In genomic region chr15:66946578-66947164, GRCh38 we compare ENCODE assay signal across 8 cellular contexts.
DNase-seq lines count a peak whose midpoint lies in the region; ATAC-seq and TF ChIP-seq lines count a peak whose summit lies in the region.

No MANE protein-coding gene starts in this region.

- no peak for TF ChIP-seq POLR2A in spleen (IDR thresholded peaks at IDR 0.05)

- H3K27ac ChIP-seq in ascending aorta (no peak overlapping the region), hepatocyte (no peak overlapping the region), spleen (no peak overlapping the region)

- TF ChIP-seq CTCF in GM10266 (IDR thresholded peaks at IDR 0.05; ENCODE audit: control insufficient read depth, insufficient read depth, low read depth, missing control alignments), result peak; percentile 93
- peak; percentile 88 to 93 (median 90) for TF ChIP-seq CTCF in ascending aorta (IDR thresholded peaks at IDR 0.05)
- TF ChIP-seq CTCF in hepatocyte (IDR thresholded peaks at IDR 0.05; ENCODE audit: poor library complexity), result peak; percentile 93
- TF ChIP-seq CTCF in spleen (IDR thresholded peaks at IDR 0.05 in 8 of 11, conservative IDR thresholded peaks at IDR 0.05 in 3 of 11), result peak; percentile 90 to 97 (median 95)

- no peaks in the 10 kb centered on the region for H4K20me1 ChIP-seq in hepatocyte (ENCODE audit: insufficient read depth, poor library complexity, severe bottlenecking)

- ATAC-seq in HG03442 (IDR thresholded peaks at IDR 0.05; ENCODE audit: unreplicated experiment), result no peak
- no peak for ATAC-seq in HG03175 (IDR thresholded peaks at IDR 0.05; ENCODE audit: unreplicated experiment)

- H3K4me1 ChIP-seq in ascending aorta (peaks cover 0 to 3% of the 10 kb centered on the region in 2 donors), hepatocyte (ENCODE audit: insufficient read depth) (no peaks in the 10 kb centered on the region), spleen (peaks cover 0 to 18% (median 2%) of the 10 kb centered on the region in 6 donors)

- H3K4me2 ChIP-seq in hepatocyte, result no peak overlapping the region

- H3K9me2 ChIP-seq in hepatocyte (replicated peaks; ENCODE audit: insufficient read depth), result no peaks in the 10 kb centered on the region

- no peak overlapping the region for H2AFZ ChIP-seq in hepatocyte

- H3K9me3 ChIP-seq in ascending aorta (no peaks in the 10 kb centered on the region), hepatocyte (ENCODE audit: low read depth) (no peaks in the 10 kb centered on the region), spleen (no peaks in the 10 kb centered on the region)

- 35% methylated on average over 12 of the region's 12 CpGs for WGBS in hepatocyte (ENCODE audit: low lambda C conversion rate, missing lambda C conversion rate)
- WGBS in spleen, 5 donors, result 31 to 38% (median 34%) methylated on average over 12 of the region's 12 CpGs

- H3K36me3 ChIP-seq in ascending aorta (no peaks in the 10 kb centered on the region), hepatocyte (replicated peaks; ENCODE audit: insufficient read depth, low read depth) (no peaks in the 10 kb centered on the region), spleen (no peaks in the 10 kb centered on the region)

- H3K4me3 ChIP-seq in ascending aorta (no peak overlapping the region), hepatocyte (no peak overlapping the region), spleen (no peak overlapping the region)

- H3K79me2 ChIP-seq in hepatocyte, result no peaks in the 10 kb centered on the region

- H3K27me3 ChIP-seq in ascending aorta (no peaks in the 10 kb centered on the region), hepatocyte (no peaks in the 10 kb centered on the region), spleen (replicated peaks in 1 of 7) (no peaks in the 10 kb centered on the region)

- peak; percentile 73 for DNase-seq in GM10266 (ENCODE audit: extremely low spot score)
- peak; percentile 15 for DNase-seq in NCI-H1092 (lab: John Stamatoyannopoulos, UW)
- DNase-seq in T-helper 22 cell (ENCODE audit: low read depth), result peak; percentile 22
- DNase-seq in ascending aorta (ENCODE audit: low spot score in 2 of 2), result peak in 1 of 2 donors; percentile 88
- peak; percentile 77 for DNase-seq in hepatocyte (ENCODE audit: low spot score)
- peak; percentile 91 for DNase-seq in spleen

- intact Hi-C loops in ascending aorta (cut with DNase I), result loop anchor here (1.0 to 10.0 kb wide), 4 partner anchors 141 to 888 kb away; no protein-coding TSS in a partner anchor
- intact Hi-C loops in spleen (cut with DNase I; ENCODE audit: low total_unique reads), result loop anchor here (2.0 to 5.0 kb wide), 2 partner anchors 356 to 486 kb away; no protein-coding TSS in a partner anchor
